In genomic region chr5:1931590-1932138, GRCh38 we compare ENCODE assay signal across 1 cellular context.
TF ChIP-seq lines count a peak whose summit lies in the region.

No MANE protein-coding gene starts in this region.

TF ChIP-seq in GM23338, 12 proteins besides CTCF, POLR2A, EP300 and RAD21 (continued from another document):
- no peak for TF ChIP-seq EZH2phosphoT487 (IDR thresholded peaks at IDR 0.05; ENCODE audit: unreplicated experiment)
- TF ChIP-seq REST (IDR thresholded peaks at IDR 0.05; ENCODE audit: unreplicated experiment), result no peak
- no peak for TF ChIP-seq JUNB (IDR thresholded peaks at IDR 0.05; ENCODE audit: unreplicated experiment)
